ENCODE assay signal across 14 cellular contexts in the genomic region with DNA sequence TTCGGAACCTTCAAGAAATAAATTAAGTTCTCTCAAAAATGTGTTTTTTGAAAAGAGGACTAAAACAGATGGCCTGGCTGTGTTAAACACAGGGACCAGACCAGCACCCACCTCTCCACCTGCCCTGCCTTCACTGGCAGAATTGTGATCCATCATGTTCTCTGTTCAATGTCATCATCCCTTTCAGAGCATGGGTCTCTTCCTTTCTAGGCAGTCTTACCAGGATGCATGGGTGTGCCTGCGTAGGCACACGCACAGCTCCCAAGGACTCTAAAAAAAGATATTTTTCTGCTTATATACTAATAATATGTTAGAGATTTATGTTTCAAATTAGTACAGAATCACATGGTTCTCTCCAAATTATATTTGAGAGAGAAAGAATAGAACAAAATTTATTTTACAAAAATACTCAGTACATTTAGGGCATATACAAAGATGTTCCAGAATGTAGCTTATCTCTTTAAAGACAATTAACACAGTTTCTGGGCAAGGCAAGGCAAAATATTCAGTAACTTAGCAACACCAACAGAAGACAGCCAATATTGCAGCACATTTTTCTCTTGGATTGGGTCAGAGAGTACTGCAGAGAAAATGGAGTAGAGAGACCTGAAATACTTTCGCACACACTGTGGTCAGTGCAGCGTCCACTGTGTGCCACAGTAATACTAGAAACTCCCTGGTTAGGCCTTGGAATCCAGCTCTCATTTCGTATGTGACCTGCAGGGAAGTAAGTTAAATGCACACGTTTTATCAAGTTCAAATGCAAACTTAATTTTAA. TPM values are rescaled to one million over a fixed set of nuclear protein-coding genes. Genes with fewer than 3 reads are reported as not detected.
DNase-seq lines count a peak whose midpoint lies in the region; ATAC-seq and TF ChIP-seq lines count a peak whose summit lies in the region.
"Had no signal": no experiment of that assay in that cellular context is flagged by ENCODE, and none has a peak within 500 bp of the region (broad histone marks: within the 10 kb centered on the region; RNA-seq: fewer than 3 reads in every experiment).

No MANE protein-coding gene starts in this region.

- no peak overlapping the region for H3K9ac ChIP-seq in rectal smooth muscle tissue (ENCODE audit: low read length)

- ATAC-seq in left cardiac atrium (peak; percentile 74 to 81), HG03457 (IDR thresholded peaks at IDR 0.05; ENCODE audit: unreplicated experiment) (no peak)
- no peak for ATAC-seq in activated T-cell treated with anti-CD3 and anti-CD28 coated beads, Interleukin-2, amount 50 U/mL, for 72 hours (replicated peaks in 1 of 2)
- ATAC-seq: GM12878 had no signal

- H3K27ac ChIP-seq in angular gyrus (ENCODE audit: low read depth, low read length) (peak overlapping the region; percentile 54), rectal smooth muscle tissue (ENCODE audit: low read depth, low read length) (peak overlapping the region; percentile 86)

- peaks cover 27% of the 10 kb centered on the region for H3K27me3 Mint-ChIP-seq in activated T-cell treated with anti-CD3 and anti-CD28 coated beads, Interleukin-2, amount 50 U/mL, for 72 hours (ENCODE audit: low read depth)

- no peaks in the 10 kb centered on the region for H3K36me3 ChIP-seq in rectal smooth muscle tissue (ENCODE audit: control insufficient read depth, insufficient read depth, low read length)
- H3K36me3 ChIP-seq: upper lobe of left lung had no signal

- peaks cover 22% of the 10 kb centered on the region for H3K4me1 Mint-ChIP-seq in activated T-cell treated with anti-CD3 and anti-CD28 coated beads, Interleukin-2, amount 50 U/mL, for 72 hours (ENCODE audit: low read depth)

- TF ChIP-seq CTCF in AG10803 (conservative IDR thresholded peaks at IDR 0.05; ENCODE audit: low read length): no peak

- no peaks in the 10 kb centered on the region for H3K27me3 ChIP-seq in rectal smooth muscle tissue (ENCODE audit: control insufficient read depth, insufficient read depth, low read length)
- H3K27me3 ChIP-seq: upper lobe of left lung had no signal

- DNase-seq in AG10803 (ENCODE audit: low read depth) (peak; percentile 86), left cardiac atrium (no peak), T-helper 2 cell (no peak)
- no peak for DNase-seq in activated T-cell treated with anti-CD3 and anti-CD28 coated beads, Interleukin-2, amount 50 U/mL, for 72 hours
- no peak for DNase-seq in stimulated activated CD4-positive, alpha-beta T cell treated with anti-CD3 and anti-CD28 coated beads, Interleukin-2, amount 100 ng/mL, for 48 hours
- DNase-seq: activated B cell treated with CpG ODN at 0.5 μM for 24 hours, amniotic stem cell, NCI-H1105, NCI-H524 treated with DMSO at 0.1 percent for 48 hours, upper lobe of left lung had no signal

- H3K4me1 ChIP-seq in rectal smooth muscle tissue (ENCODE audit: control insufficient read depth, insufficient read depth, low read length): peaks cover 35% of the 10 kb centered on the region

- intact Hi-C loops in left cardiac atrium (cut with DNase I): loop anchor here in 1 of 2 donors (10.0 kb wide), 1 partner anchor 63 kb away; no protein-coding TSS in a partner anchor

- H3K4me3 ChIP-seq in AG10803 (ENCODE audit: low read length) (no peak overlapping the region), rectal smooth muscle tissue (ENCODE audit: low read length) (no peak overlapping the region)
- H3K4me3 ChIP-seq: GM12878, upper lobe of left lung had no signal

- no peak overlapping the region for H3K4me3 Mint-ChIP-seq in activated T-cell treated with anti-CD3 and anti-CD28 coated beads, Interleukin-2, amount 50 U/mL, for 72 hours
- H3K4me3 Mint-ChIP-seq: activated B cell treated with CpG ODN at 0.5 μM for 24 hours had no signal

- no peaks in the 10 kb centered on the region for H3K36me3 Mint-ChIP-seq in activated T-cell treated with anti-CD3 and anti-CD28 coated beads, Interleukin-2, amount 50 U/mL, for 72 hours (ENCODE audit: insufficient read depth in 2 of 2)

- H3K27ac Mint-ChIP-seq in activated T-cell treated with anti-CD3 and anti-CD28 coated beads, Interleukin-2, amount 50 U/mL, for 72 hours: no peak overlapping the region
- H3K27ac Mint-ChIP-seq: activated B cell treated with CpG ODN at 0.5 μM for 24 hours had no signal

- H3K9me3 Mint-ChIP-seq in activated T-cell treated with anti-CD3 and anti-CD28 coated beads, Interleukin-2, amount 50 U/mL, for 72 hours: no peaks in the 10 kb centered on the region

RNA-seq across cellular contexts. Expression of gene EGFR, which starts 52.8 kb away (rescaled TPM):
- total RNA-seq in left cardiac atrium: 10 to 100 TPM; 23.3 to 26.6 TPM
- total RNA-seq in activated T-cell treated with anti-CD3 and anti-CD28 coated beads, Interleukin-2, amount 50 U/mL, for 72 hours: under 1 TPM in 1 of 2 donors, not detected in 1; 0.09 TPM
- total RNA-seq: activated B cell treated with CpG ODN at 0.5 μM for 24 hours had no signal

Comparison
In these comparisons a context has a peak if more than half of its experiments do, and no peak if none do; other contexts are left out.
1. ATAC-seq: peak in left cardiac atrium (2 of 2); none in HG03457 (single experiment) and activated T-cell treated with anti-CD3 and anti-CD28 coated beads, Interleukin-2, amount 50 U/mL, for 72 hours (0 of 2).
2. RNA of gene EGFR, which starts 52.8 kb away (total RNA-seq): 23.3 to 26.6 TPM in left cardiac atrium; 0.09 TPM in activated T-cell treated with anti-CD3 and anti-CD28 coated beads, Interleukin-2, amount 50 U/mL, for 72 hours; every median in the first group is over 10 times any median in the second.